In genomic region chr1:201459052-201459451, GRCh38 we compare ENCODE assay signal across 18 cellular contexts. TPM values are rescaled to one million over a fixed set of nuclear protein-coding genes. Genes with fewer than 3 reads are reported as not detected.
"Had no signal": no experiment of that assay in that cellular context is flagged by ENCODE, and none has a peak within 500 bp of the region (broad histone marks: within the 10 kb centered on the region; RNA-seq: fewer than 3 reads in every experiment).

No MANE protein-coding gene starts in this region.

- H3K36me3 ChIP-seq: lower lobe of right lung, transverse colon had no signal

- H2AFZ ChIP-seq: hepatocyte had no signal

- H3K79me2 ChIP-seq: hepatocyte had no signal

- H3K27me3 ChIP-seq: hepatocyte, transverse colon had no signal

- H3K4me2 ChIP-seq: hepatocyte had no signal

- H3K9me3 ChIP-seq: lower lobe of right lung, transverse colon had no signal

- DNase-seq: activated CD4-positive, alpha-beta T cell treated with anti-CD3 and anti-CD28 coated beads, Interleukin-2, amount 10 ng/mL, durations not matched to agents 24 days and 14 days; activated CD8-positive, alpha-beta memory T cell treated with anti-CD3 and anti-CD28 coated beads, Interleukin-2, amount 50 U/mL, for 48 hours; activated effector memory CD4-positive, alpha-beta T cell treated with anti-CD3 and anti-CD28 coated beads, Interleukin-2, amount 50 U/mL, for 16 hours; activated T-cell treated with anti-CD3 and anti-CD28 coated beads, Interleukin-2, amount 50 U/mL, for 72 hours; effector memory CD8-positive, alpha-beta T cell; foreskin fibroblast; islet precursor cell; lower lobe of right lung; nucleus accumbens; retina; stimulated activated CD4-positive, alpha-beta T cell treated with anti-CD3 and anti-CD28 coated beads, Interleukin-2, amount 100 ng/mL, for 24 hours; stimulated activated naive CD4-positive, alpha-beta T cell treated with Interleukin-2 at 50 U/mL for 16 hours; transverse colon had no signal

- H3K27ac ChIP-seq: hepatocyte had no signal

- H3K4me3 ChIP-seq: hepatocyte, lower lobe of right lung, transverse colon had no signal

RNA-seq across cellular contexts. Expression of gene TNNI1, which starts 37.5 kb away (rescaled TPM):
- total RNA-seq: activated CD4-positive, alpha-beta T cell treated with anti-CD3 and anti-CD28 coated beads, Interleukin-2, amount 10 ng/mL, durations not matched to agents 24 days and 14 days; activated T-cell treated with anti-CD3 and anti-CD28 coated beads, Interleukin-2, amount 50 U/mL, for 72 hours; dermis microvascular lymphatic vessel endothelial cell; natural killer cell treated with Interleukin-12 subunit alpha and Interleukin-12 subunit beta and Interleukin-15 and Interleukin-18, amount 100 ng/mL, for 72 hours; subcutaneous adipose tissue had no signal

RNA-seq across cellular contexts. Expression of gene LAD1, which starts 59.9 kb away (rescaled TPM):
- total RNA-seq: activated CD4-positive, alpha-beta T cell treated with anti-CD3 and anti-CD28 coated beads, Interleukin-2, amount 10 ng/mL, durations not matched to agents 24 days and 14 days; activated T-cell treated with anti-CD3 and anti-CD28 coated beads, Interleukin-2, amount 50 U/mL, for 72 hours; dermis microvascular lymphatic vessel endothelial cell; natural killer cell treated with Interleukin-12 subunit alpha and Interleukin-12 subunit beta and Interleukin-15 and Interleukin-18, amount 100 ng/mL, for 72 hours; T-helper 1 cell treated with Interleukin-12 subunit alpha and Interleukin-12 subunit beta and Interleukin-4 antibody, amounts not matched to agents 30 ng/mL and 1 ng/mL, for 36 hours had no signal
